ENCODE assay signal across 12 cellular contexts in the genomic region with DNA sequence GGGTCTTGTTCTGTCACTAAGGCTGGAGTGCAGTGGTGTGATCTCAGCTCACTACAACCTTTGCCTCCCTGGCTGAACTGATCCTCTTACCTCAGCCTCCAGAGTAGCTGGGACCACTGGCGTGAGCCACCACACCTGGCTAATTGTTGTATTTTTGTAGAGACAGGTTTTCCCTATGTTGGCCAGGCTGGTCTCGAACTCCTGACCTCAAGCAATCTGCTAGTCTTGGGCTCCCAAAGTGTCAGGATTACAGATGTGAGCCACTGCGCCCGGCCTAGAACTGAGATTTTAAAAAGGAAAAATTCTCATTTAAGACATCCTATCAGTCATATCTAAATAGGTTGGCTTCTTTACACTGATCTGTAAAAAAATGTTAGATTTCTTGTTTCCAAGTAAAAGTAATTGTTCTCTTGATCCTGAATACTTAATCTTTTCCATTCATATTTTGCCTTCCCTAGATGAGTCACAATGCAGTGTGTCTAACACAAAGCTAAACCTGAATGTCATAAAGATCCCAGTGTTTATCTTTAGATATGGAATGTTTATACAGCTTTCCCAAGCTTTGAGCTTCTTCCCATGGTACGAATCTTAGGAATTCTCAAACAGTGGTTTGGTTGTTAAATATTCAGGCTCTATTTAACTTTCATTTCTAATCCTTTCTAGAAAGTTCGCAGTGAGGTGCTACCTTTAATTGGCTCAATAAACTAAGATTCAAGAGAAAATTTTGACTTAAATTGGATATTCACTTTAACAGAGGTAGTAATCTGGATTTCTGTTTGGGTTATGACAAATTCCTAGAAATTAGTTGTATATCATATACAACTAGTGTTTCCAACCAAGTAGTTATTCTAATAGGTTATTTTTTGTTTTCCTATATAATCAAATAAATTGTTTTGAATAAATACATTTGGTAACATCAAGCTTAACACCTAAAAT. TPM values are rescaled to one million over a fixed set of nuclear protein-coding genes. Genes with fewer than 3 reads are reported as not detected.
A peak's percentile ranks its signal among the peaks of the same experiment; 100 is the strongest.
DNase-seq lines count a peak whose midpoint lies in the region; ATAC-seq, FAIRE-seq and TF ChIP-seq lines count a peak whose summit lies in the region.
"Had no signal": no experiment of that assay in that cellular context is flagged by ENCODE, and none has a peak within 500 bp of the region (broad histone marks: within the 10 kb centered on the region; RNA-seq: fewer than 3 reads in every experiment).

No MANE protein-coding gene starts in this region.

- TF ChIP-seq CTCF in HEK293 (tag by site-specific recombination; IDR thresholded peaks at IDR 0.05): no peak
- no peak for TF ChIP-seq CTCF in foreskin fibroblast (IDR thresholded peaks at IDR 0.05; ENCODE audit: low read depth, low read length)
- TF ChIP-seq CTCF in GM10266 (IDR thresholded peaks at IDR 0.05; ENCODE audit: control insufficient read depth, insufficient read depth, low read depth, missing control alignments): no peak

- H3K36me3 ChIP-seq in HEK293 (ENCODE audit: control insufficient read depth in 2 of 2, insufficient read depth in 1 of 2, low read length in 2 of 2) (no peaks in the 10 kb centered on the region), adipocyte (ENCODE audit: control insufficient read depth, insufficient read depth, low read length, severe bottlenecking) (no peaks in the 10 kb centered on the region), small intestine (ENCODE audit: control insufficient read depth in 2 of 2, insufficient read depth in 2 of 2, low read length in 2 of 2) (no peaks in the 10 kb centered on the region)

- H3K9me3 ChIP-seq in HEK293 (ENCODE audit: control insufficient read depth, insufficient read depth, low read depth, low read length): no peaks in the 10 kb centered on the region
- no peaks in the 10 kb centered on the region for H3K9me3 ChIP-seq in adipocyte (ENCODE audit: control insufficient read depth, low read length)
- H3K9me3 ChIP-seq in small intestine (ENCODE audit: control insufficient read depth, low read depth): no peaks in the 10 kb centered on the region

- H3K4me3 ChIP-seq in HEK293 (ENCODE audit: low read depth, low read length) (no peak overlapping the region), adipocyte (ENCODE audit: low read length) (no peak overlapping the region), foreskin fibroblast (ENCODE audit: low read depth in 1 of 2, low read length in 2 of 2) (no peak overlapping the region), small intestine (ENCODE audit: low read depth in 1 of 2, low read length in 2 of 2) (no peak overlapping the region)

- DNase-seq in adipocyte (ENCODE audit: low read depth) (peak; percentile 56), foreskin fibroblast (peak; percentile 63 to 80), small intestine (peak; percentile 66), NCI-H128 (lab: John Stamatoyannopoulos, UW; ENCODE audit: unreplicated experiment) (no peak), GM10266 (ENCODE audit: extremely low spot score) (no peak)
- DNase-seq: activated naive CD8-positive, alpha-beta T cell treated with anti-CD3 and anti-CD28 coated beads, Interleukin-2, amount 10 ng/mL, durations not matched to agents 7 days and 5 days; immature natural killer cell; naive thymus-derived CD4-positive, alpha-beta T cell; NCI-H187 treated with DMSO at 0.1 percent for 48 hours had no signal

- H3K27me3 ChIP-seq in adipocyte (replicated peaks; ENCODE audit: control insufficient read depth, insufficient read depth, low read length) (no peaks in the 10 kb centered on the region), small intestine (ENCODE audit: control insufficient read depth in 2 of 2, insufficient read depth in 2 of 2, low read length in 2 of 2) (no peaks in the 10 kb centered on the region)

- H3K4me1 ChIP-seq in HEK293 (ENCODE audit: control insufficient read depth, insufficient read depth, low read length) (peaks cover 34% of the 10 kb centered on the region), adipocyte (ENCODE audit: control insufficient read depth, insufficient read depth, low read length) (peaks cover 18% of the 10 kb centered on the region), small intestine (ENCODE audit: control insufficient read depth in 2 of 2, insufficient read depth in 1 of 2, low read depth in 1 of 2, low read length in 1 of 2) (peaks cover 4 to 10% of the 10 kb centered on the region in 2 donors)

- WGBS in small intestine, 3 donors: 47 to 60% (median 52%) methylated on average over 6 of the region's 6 CpGs

- H3K9ac ChIP-seq in adipocyte (ENCODE audit: low read length): no peak overlapping the region

- CTCF ChIA-PET in HEK293 (lab: Yijun Ruan, JAX): interaction anchor here (0.6 to 1.0 kb wide), 3 partner anchors 20 to 287 kb away, joined by 3 to 6 read pairs (median 3); no protein-coding TSS in a partner anchor

- POLR2A ChIA-PET in HEK293 (lab: Yijun Ruan, JAX): interaction anchor here (0.6 to 3.8 kb wide), 2 partner anchors 13 to 32 kb away, joined by 3 to 18 read pairs; a partner anchor contains a TSS

- ATAC-seq in HG03097 (IDR thresholded peaks at IDR 0.05; ENCODE audit: low FRiP score, unreplicated experiment) (no peak), HG02678 (IDR thresholded peaks at IDR 0.05; ENCODE audit: unreplicated experiment) (no peak)
- ATAC-seq: naive thymus-derived CD4-positive, alpha-beta T cell had no signal

- FAIRE-seq in small intestine (lab: Jason Lieb, UNC): no peak

- H3K27ac ChIP-seq in HEK293 (ENCODE audit: extremely low read depth, low read depth, low read length): peak overlapping the region; percentile 17; the same call in 1 of the 2 replicates
- peak overlapping the region in 1 of 2 donors; percentile 2 for H3K27ac ChIP-seq in small intestine (ENCODE audit: low read depth in 1 of 2, low read length in 1 of 2)

TF ChIP-seq in HEK293, 187 proteins besides CTCF, POLR2A, EP300 and RAD21 (continues in another document):
- TF ChIP-seq ZNF544 (tag by site-specific recombination; IDR thresholded peaks at IDR 0.05) (no peak), ZSCAN23 (tag by site-specific recombination; IDR thresholded peaks at IDR 0.05) (no peak), TRIM28 (IDR thresholded peaks at IDR 0.05; ENCODE audit: borderline replicate concordance, low read length) (no peak), ZNF561 (tag by site-specific recombination; IDR thresholded peaks at IDR 0.05; ENCODE audit: borderline replicate concordance) (peak; percentile 49; the same call in 1 of the 2 replicates), ZNF843 (tag by site-specific recombination; IDR thresholded peaks at IDR 0.05) (peak; percentile 63; the same call in 1 of the 2 replicates), ZNF157 (tag by site-specific recombination; IDR thresholded peaks at IDR 0.05) (no peak), ZNF146 (tag by site-specific recombination; IDR thresholded peaks at IDR 0.05) (no peak), SETDB1 (IDR thresholded peaks at IDR 0.05; ENCODE audit: insufficient read length, low read length) (no peak)
- TF ChIP-seq, protein P1, sequence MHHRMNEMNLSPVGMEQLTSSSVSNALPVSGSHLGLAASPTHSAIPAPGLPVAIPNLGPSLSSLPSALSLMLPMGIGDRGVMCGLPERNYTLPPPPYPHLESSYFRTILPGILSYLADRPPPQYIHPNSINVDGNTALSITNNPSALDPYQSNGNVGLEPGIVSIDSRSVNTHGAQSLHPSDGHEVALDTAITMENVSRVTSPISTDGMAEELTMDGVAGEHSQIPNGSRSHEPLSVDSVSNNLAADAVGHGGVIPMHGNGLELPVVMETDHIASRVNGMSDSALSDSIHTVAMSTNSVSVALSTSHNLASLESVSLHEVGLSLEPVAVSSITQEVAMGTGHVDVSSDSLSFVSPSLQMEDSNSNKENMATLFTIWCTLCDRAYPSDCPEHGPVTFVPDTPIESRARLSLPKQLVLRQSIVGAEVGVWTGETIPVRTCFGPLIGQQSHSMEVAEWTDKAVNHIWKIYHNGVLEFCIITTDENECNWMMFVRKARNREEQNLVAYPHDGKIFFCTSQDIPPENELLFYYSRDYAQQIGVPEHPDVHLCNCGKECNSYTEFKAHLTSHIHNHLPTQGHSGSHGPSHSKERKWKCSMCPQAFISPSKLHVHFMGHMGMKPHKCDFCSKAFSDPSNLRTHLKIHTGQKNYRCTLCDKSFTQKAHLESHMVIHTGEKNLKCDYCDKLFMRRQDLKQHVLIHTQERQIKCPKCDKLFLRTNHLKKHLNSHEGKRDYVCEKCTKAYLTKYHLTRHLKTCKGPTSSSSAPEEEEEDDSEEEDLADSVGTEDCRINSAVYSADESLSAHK (tag by site-specific recombination; IDR thresholded peaks at IDR 0.05): 0 out of 2 replicates have a peak, but pooled peaks have one; percentile 15
- TF ChIP-seq, protein P2, sequence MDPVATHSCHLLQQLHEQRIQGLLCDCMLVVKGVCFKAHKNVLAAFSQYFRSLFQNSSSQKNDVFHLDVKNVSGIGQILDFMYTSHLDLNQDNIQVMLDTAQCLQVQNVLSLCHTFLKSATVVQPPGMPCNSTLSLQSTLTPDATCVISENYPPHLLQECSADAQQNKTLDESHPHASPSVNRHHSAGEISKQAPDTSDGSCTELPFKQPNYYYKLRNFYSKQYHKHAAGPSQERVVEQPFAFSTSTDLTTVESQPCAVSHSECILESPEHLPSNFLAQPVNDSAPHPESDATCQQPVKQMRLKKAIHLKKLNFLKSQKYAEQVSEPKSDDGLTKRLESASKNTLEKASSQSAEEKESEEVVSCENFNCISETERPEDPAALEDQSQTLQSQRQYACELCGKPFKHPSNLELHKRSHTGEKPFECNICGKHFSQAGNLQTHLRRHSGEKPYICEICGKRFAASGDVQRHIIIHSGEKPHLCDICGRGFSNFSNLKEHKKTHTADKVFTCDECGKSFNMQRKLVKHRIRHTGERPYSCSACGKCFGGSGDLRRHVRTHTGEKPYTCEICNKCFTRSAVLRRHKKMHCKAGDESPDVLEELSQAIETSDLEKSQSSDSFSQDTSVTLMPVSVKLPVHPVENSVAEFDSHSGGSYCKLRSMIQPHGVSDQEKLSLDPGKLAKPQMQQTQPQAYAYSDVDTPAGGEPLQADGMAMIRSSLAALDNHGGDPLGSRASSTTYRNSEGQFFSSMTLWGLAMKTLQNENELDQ (tag by site-specific recombination; IDR thresholded peaks at IDR 0.05; ENCODE audit: low read depth): no peak
- TF ChIP-seq, protein P3, sequence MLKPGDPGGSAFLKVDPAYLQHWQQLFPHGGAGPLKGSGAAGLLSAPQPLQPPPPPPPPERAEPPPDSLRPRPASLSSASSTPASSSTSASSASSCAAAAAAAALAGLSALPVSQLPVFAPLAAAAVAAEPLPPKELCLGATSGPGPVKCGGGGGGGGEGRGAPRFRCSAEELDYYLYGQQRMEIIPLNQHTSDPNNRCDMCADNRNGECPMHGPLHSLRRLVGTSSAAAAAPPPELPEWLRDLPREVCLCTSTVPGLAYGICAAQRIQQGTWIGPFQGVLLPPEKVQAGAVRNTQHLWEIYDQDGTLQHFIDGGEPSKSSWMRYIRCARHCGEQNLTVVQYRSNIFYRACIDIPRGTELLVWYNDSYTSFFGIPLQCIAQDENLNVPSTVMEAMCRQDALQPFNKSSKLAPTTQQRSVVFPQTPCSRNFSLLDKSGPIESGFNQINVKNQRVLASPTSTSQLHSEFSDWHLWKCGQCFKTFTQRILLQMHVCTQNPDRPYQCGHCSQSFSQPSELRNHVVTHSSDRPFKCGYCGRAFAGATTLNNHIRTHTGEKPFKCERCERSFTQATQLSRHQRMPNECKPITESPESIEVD (tag by site-specific recombination; IDR thresholded peaks at IDR 0.05): peak; percentile 99

RNA-seq across cellular contexts. Expression of a gene that starts 12.1 kb away (rescaled TPM):
- polyA plus RNA-seq in small intestine: 100 to 1,000 TPM in 1 of 3 donors, 10 to 100 TPM in 2; 15.9 to 124 (median 19.5) TPM

Comparison
In these comparisons a context has a peak if more than half of its experiments do, and no peak if none do; other contexts are left out.
1. DNase-seq: peak in adipocyte (single experiment), foreskin fibroblast (2 of 2) and small intestine (single experiment); none in NCI-H128 (single experiment) and GM10266 (single experiment).